ENCODE assay signal across 8 cellular contexts in the genomic region with DNA sequence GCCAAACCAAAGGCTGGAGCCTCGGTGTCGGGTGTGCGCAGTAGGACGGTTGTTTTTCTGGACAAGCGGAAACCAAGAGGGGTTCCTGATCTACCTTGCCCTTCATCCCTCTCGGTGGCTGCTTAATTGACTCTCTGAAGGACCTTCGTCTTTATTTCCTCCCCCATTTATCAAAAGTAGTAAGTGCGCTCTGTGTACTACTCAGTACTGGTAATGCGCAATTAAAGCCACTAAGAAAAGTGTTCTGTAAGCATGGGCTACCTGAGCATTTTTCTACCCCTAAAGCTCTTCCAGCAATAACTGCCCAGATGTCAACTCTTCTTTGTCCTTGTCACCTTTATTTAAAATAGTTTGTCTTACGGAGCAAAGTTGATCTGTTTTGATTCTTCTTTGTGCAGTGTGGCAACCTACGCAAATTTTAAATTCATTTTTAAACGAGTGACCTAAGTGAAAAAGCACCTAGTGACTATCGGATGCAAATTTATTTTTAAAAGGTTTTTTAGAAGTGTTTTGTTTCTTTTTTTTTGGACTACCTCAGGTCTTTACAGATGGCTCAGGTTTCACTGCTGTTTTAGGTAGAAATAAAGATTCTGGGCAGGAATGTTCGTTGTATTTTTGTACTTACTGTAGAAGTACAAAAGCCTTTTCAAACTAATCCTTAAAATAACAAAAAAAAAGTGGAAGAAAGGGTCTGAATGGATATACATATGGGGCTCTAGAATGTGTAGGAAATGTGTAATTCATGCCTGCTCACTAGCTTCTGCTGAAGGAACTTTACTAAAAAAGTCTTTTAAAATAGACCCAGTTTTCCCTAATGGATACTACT. TPM values are rescaled to one million over a fixed set of nuclear protein-coding genes. Genes with fewer than 3 reads are reported as not detected.
DNase-seq lines count a peak whose midpoint lies in the region; TF ChIP-seq lines count a peak whose summit lies in the region.

No MANE protein-coding gene starts in this region.

- H3K9me3 Mint-ChIP-seq in HFFc6, result no peaks in the 10 kb centered on the region
- H3K9me3 Mint-ChIP-seq in activated naive CD8-positive, alpha-beta T cell treated with anti-CD3 and anti-CD28 coated beads for 36 hours, result no peaks in the 10 kb centered on the region

- DNase-seq in BJ (ENCODE audit: low read depth), result no peak
- DNase-seq in HFFc6, result no peak
- no peak for DNase-seq in activated naive CD8-positive, alpha-beta T cell treated with anti-CD3 and anti-CD28 coated beads for 36 hours
- peak; percentile 51 for DNase-seq in kidney glomerular epithelial cell (lab: John Stamatoyannopoulos, UW)
- no peak for DNase-seq in SW480 (ENCODE audit: low spot score)
- DNase-seq in SK-N-DZ (ENCODE audit: low spot score), result no peak
- DNase-seq in GDM1 (lab: John Stamatoyannopoulos, UW), result no peak

- H3K27me3 Mint-ChIP-seq in HFFc6 (ENCODE audit: insufficient read depth), result no peaks in the 10 kb centered on the region
- H3K27me3 Mint-ChIP-seq in activated naive CD8-positive, alpha-beta T cell treated with anti-CD3 and anti-CD28 coated beads for 36 hours, result no peaks in the 10 kb centered on the region

- TF ChIP-seq CTCF in BJ (IDR thresholded peaks at IDR 0.05; ENCODE audit: insufficient read depth, low read depth, low read length), result no peak
- no peak for TF ChIP-seq CTCF in HFFc6 (IDR thresholded peaks at IDR 0.05)

- H3K4me3 Mint-ChIP-seq in HFFc6, result peak overlapping the region; percentile 99
- H3K4me3 Mint-ChIP-seq in activated naive CD8-positive, alpha-beta T cell treated with anti-CD3 and anti-CD28 coated beads for 36 hours, result peak overlapping the region; percentile 88

- no peak overlapping the region for H3K27ac ChIP-seq in thymus (ENCODE audit: low read depth)

- H3K36me3 Mint-ChIP-seq in HFFc6 (ENCODE audit: low read depth), result no peaks in the 10 kb centered on the region
- H3K36me3 Mint-ChIP-seq in activated naive CD8-positive, alpha-beta T cell treated with anti-CD3 and anti-CD28 coated beads for 36 hours, result peaks cover 3% of the 10 kb centered on the region

- CTCF ChIA-PET in BJ (lab: Yijun Ruan, JAX), result interaction anchor here (0.9 to 2.0 kb wide), 4 partner anchors 18 to 225 kb away, joined by 4 to 6 read pairs (median 4); no protein-coding TSS in a partner anchor

- H3K4me1 Mint-ChIP-seq in HFFc6 (ENCODE audit: low read depth), result peaks cover 41% of the 10 kb centered on the region
- H3K4me1 Mint-ChIP-seq in activated naive CD8-positive, alpha-beta T cell treated with anti-CD3 and anti-CD28 coated beads for 36 hours, result peaks cover 40% of the 10 kb centered on the region

- POLR2A ChIA-PET in BJ (lab: Charles Lee), result no interaction called here

- H3K36me3 ChIP-seq in BJ (ENCODE audit: control insufficient read depth, insufficient read depth, low read length) (no peaks in the 10 kb centered on the region), thymus (ENCODE audit: control insufficient read depth, insufficient read depth) (no peaks in the 10 kb centered on the region)

- H3K4me3 ChIP-seq in BJ (ENCODE audit: low read depth, low read length) (peak overlapping the region; percentile 65), thymus (ENCODE audit: low read length) (peak overlapping the region; percentile 71)

- H3K4me1 ChIP-seq in thymus (ENCODE audit: control insufficient read depth, insufficient read depth, low read length), result peaks cover 5% of the 10 kb centered on the region

- WGBS in thymus, result 36% methylated on average over 14 of the region's 14 CpGs

- no peaks in the 10 kb centered on the region for H3K9me3 ChIP-seq in thymus (ENCODE audit: control insufficient read depth)

- H3K27ac Mint-ChIP-seq in HFFc6, result peak overlapping the region; percentile 27
- peak overlapping the region; percentile 78 for H3K27ac Mint-ChIP-seq in activated naive CD8-positive, alpha-beta T cell treated with anti-CD3 and anti-CD28 coated beads for 36 hours

- H3K27me3 ChIP-seq in BJ (ENCODE audit: control insufficient read depth, insufficient read depth, low read length) (no peaks in the 10 kb centered on the region), thymus (ENCODE audit: control insufficient read depth, insufficient read depth) (no peaks in the 10 kb centered on the region)

RNA-seq across cellular contexts. Expression of gene JMY, which starts 2.0 kb away (rescaled TPM):
- 2.1 and 4.1 TPM in 2 replicates for polyA plus RNA-seq in BJ (2011; rRNA removed)
- polyA minus RNA-seq in BJ (2011; rRNA and poly(A)+ RNA removed), result 4.2 and 5.3 TPM in 2 replicates
- 1 to 10 TPM; 5.0 to 9.7 (median 5.6) TPM for total RNA-seq in HFFc6 (2021; fragmentation: NEBNext Ultra II Directional; extraction: Animal tissue kit (Norgen Biotek cat#: 25700))
- 1 to 10 TPM; 4.3 to 4.6 TPM for total RNA-seq in activated naive CD8-positive, alpha-beta T cell treated with anti-CD3 and anti-CD28 coated beads for 36 hours
- 7.3 TPM for polyA plus RNA-seq in thymus
- 7.1 and 8.2 TPM in 2 replicates for polyA plus RNA-seq in SK-N-DZ (2014; cell fraction: cytosol; rRNA removed)
- polyA plus RNA-seq in SK-N-DZ (2014; cell fraction: nucleus; rRNA removed), result 11.5 and 12.4 TPM in 2 replicates
